In the genomic region with DNA sequence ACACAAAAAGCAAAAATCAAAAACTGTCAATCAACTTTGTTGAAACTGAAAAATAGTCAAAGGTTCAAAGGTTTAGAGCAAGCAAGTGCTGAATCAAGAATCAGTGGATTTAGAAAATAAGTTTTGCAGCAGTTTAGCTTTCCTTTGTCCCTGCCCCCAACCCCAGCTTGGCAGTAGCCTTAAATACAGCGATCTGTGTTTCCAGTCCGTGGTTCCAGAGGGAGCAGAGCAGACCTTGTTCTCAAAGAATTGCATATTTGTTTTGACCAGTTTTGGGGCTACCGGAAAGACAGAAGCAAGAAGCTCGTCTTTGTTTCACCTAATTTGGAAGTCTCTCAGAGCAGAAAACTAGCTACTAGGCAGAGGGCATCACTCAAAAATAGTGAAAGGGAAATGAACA, we compare ENCODE assay signal across 30 cellular contexts. TPM values are rescaled to one million over a fixed set of nuclear protein-coding genes. Genes with fewer than 3 reads are reported as not detected.
"Had no signal": no experiment of that assay in that cellular context is flagged by ENCODE, and none has a peak within 500 bp of the region (broad histone marks: within the 10 kb centered on the region; RNA-seq: fewer than 3 reads in every experiment).

No MANE protein-coding gene starts in this region.

- H3K27me3 Mint-ChIP-seq: activated naive CD8-positive, alpha-beta T cell treated with anti-CD3 and anti-CD28 coated beads for 36 hours; dendritic cell treated with granulocyte-macrophage colony-stimulating factor and Interleukin-4, amounts not matched to agents 40 ng/mL and 50 ng/mL, for 4 days; stimulated activated naive CD8-positive, alpha-beta T cell treated with anti-CD3 and anti-CD28 coated beads, Interleukin-15, Interleukin-2, amounts not matched to agents 100 ng/mL and 50 ng/mL, for 24 hours had no signal

- H3K27ac ChIP-seq: cardiac muscle cell, left lung, prostate gland, thyroid gland had no signal

- H3K4me3 ChIP-seq: cardiac muscle cell, left lung, prostate gland, thyroid gland had no signal

- H3K4me1 ChIP-seq: left lung, prostate gland, thyroid gland had no signal

- H3K9me3 ChIP-seq: left lung, prostate gland, thyroid gland had no signal

- H3K4me3 Mint-ChIP-seq: activated naive CD8-positive, alpha-beta T cell treated with anti-CD3 and anti-CD28 coated beads for 36 hours; activated T-cell treated with anti-CD3 and anti-CD28 coated beads, Interleukin-2, amount 50 U/mL, for 4 hours; dendritic cell treated with granulocyte-macrophage colony-stimulating factor and Interleukin-4, amounts not matched to agents 40 ng/mL and 50 ng/mL, for 4 days; nephron; stimulated activated naive CD8-positive, alpha-beta T cell treated with anti-CD3 and anti-CD28 coated beads, Interleukin-15, Interleukin-2, amounts not matched to agents 100 ng/mL and 50 ng/mL, for 24 hours; WTC11 had no signal

- DNase-seq: activated CD8-positive, alpha-beta memory T cell treated with anti-CD3 and anti-CD28 coated beads, Interleukin-2, amount 50 U/mL, for 48 hours; activated naive CD4-positive, alpha-beta T cell treated with Interleukin-2 at 50 U/mL for 16 hours; activated naive CD8-positive, alpha-beta T cell treated with anti-CD3 and anti-CD28 coated beads for 36 hours; activated T-cell treated with anti-CD3 and anti-CD28 coated beads, Interleukin-2, amount 50 U/mL, for 4 hours; effector CD4-positive, alpha-beta T cell; left lung; stimulated activated CD4-positive, alpha-beta T cell treated with anti-CD3 and anti-CD28 coated beads, Interleukin-12 subunit alpha, Interleukin-12 subunit beta, amount 100 ng/mL, for 4 hours; stimulated activated CD4-positive, alpha-beta T cell treated with anti-CD3 and anti-CD28 coated beads, Interleukin-4, amount 100 ng/mL, for 4 hours; substantia nigra; T-helper 1 cell; thyroid gland had no signal

- H3K9me3 Mint-ChIP-seq: nephron had no signal

- H3K36me3 Mint-ChIP-seq: activated naive CD8-positive, alpha-beta T cell treated with anti-CD3 and anti-CD28 coated beads for 36 hours; WTC11 had no signal

- H3K4me1 Mint-ChIP-seq: activated naive CD8-positive, alpha-beta T cell treated with anti-CD3 and anti-CD28 coated beads for 36 hours had no signal

- H3K27me3 ChIP-seq: cardiac muscle cell, left lung, thyroid gland had no signal

- H3K36me3 ChIP-seq: cardiac muscle cell, left lung, prostate gland, thyroid gland had no signal

- ATAC-seq: activated T-cell treated with anti-CD3 and anti-CD28 coated beads, Interleukin-2, amount 50 U/mL, for 4 hours; left lung; SK-N-SH treated with all-trans-retinoic acid at 6 μM for 48 hours; WTC11 had no signal

- H3K27ac Mint-ChIP-seq: activated naive CD8-positive, alpha-beta T cell treated with anti-CD3 and anti-CD28 coated beads for 36 hours; activated T-helper 2 cell treated with anti-CD3 and anti-CD28 coated beads, Interferon-gamma antibody, Interleukin-2, Interleukin-4, amounts not matched to agents 10 μg/mL and 5 μg/mL and 100 μg/mL, durations not matched to agents 14 hours and 24 hours and 36 hours; dendritic cell treated with granulocyte-macrophage colony-stimulating factor and Interleukin-4, amounts not matched to agents 40 ng/mL and 50 ng/mL, for 4 days; stimulated activated naive CD8-positive, alpha-beta T cell treated with anti-CD3 and anti-CD28 coated beads, Interleukin-15, Interleukin-2, amounts not matched to agents 100 ng/mL and 50 ng/mL, for 24 hours; WTC11 had no signal

- FAIRE-seq: endometrium, keratinocyte had no signal

RNA-seq across cellular contexts. Expression of a gene that starts 57.2 kb away (rescaled TPM):
- total RNA-seq: activated CD8-positive, alpha-beta memory T cell treated with anti-CD3 and anti-CD28 coated beads for 36 hours; activated naive CD8-positive, alpha-beta T cell treated with anti-CD3 and anti-CD28 coated beads for 36 hours; activated T-cell treated with anti-CD3 and anti-CD28 coated beads, Interleukin-2, amount 50 U/mL, for 4 hours; activated T-helper 2 cell treated with anti-CD3 and anti-CD28 coated beads, Interferon-gamma antibody, Interleukin-2, Interleukin-4, amounts not matched to agents 10 μg/mL and 5 μg/mL and 100 μg/mL, durations not matched to agents 14 hours and 24 hours and 36 hours; cardiac muscle cell; cerebellum; epithelial cell of proximal tubule; fibroblast of villous mesenchyme; glomerular endothelial cell; left lung; lung microvascular endothelial cell; myocyte; omental fat pad; thyroid gland; ureter had no signal
- polyA plus RNA-seq: cardiac muscle cell, keratinocyte had no signal
